2 cellular contexts compared by ENCODE assay signal in genomic region chr11:122285444-122285843, GRCh38.
TF ChIP-seq lines count a peak whose summit lies in the region.

No MANE protein-coding gene starts in this region.

TF ChIP-seq in SK-N-SH, 30 proteins besides CTCF, POLR2A, EP300 and RAD21 (continued from another document):
- no peak for TF ChIP-seq IRF3 (IDR thresholded peaks at IDR 0.05; ENCODE audit: low read depth, low read length)
- no peak for TF ChIP-seq REST (IDR thresholded peaks at IDR 0.05; ENCODE audit: low read depth, low read length)
- no peak for TF ChIP-seq USF2 (IDR thresholded peaks at IDR 0.05; ENCODE audit: borderline replicate concordance, low read depth, low read length)
- no peak for TF ChIP-seq RCOR1 (IDR thresholded peaks at IDR 0.05; ENCODE audit: low read length)
- no peak for TF ChIP-seq SIN3A (IDR thresholded peaks at IDR 0.05; ENCODE audit: borderline replicate concordance, low read depth, low read length)
- no peak for TF ChIP-seq MEF2A (IDR thresholded peaks at IDR 0.05; ENCODE audit: borderline replicate concordance, low read depth)
- no peak for TF ChIP-seq JUND (IDR thresholded peaks at IDR 0.05)
- TF ChIP-seq POLR2AphosphoS5 (IDR thresholded peaks at IDR 0.05; ENCODE audit: low read depth, low read length), result no peak
- no peak for TF ChIP-seq TCF12 (IDR thresholded peaks at IDR 0.05)

TF ChIP-seq in SK-N-SH treated with all-trans-retinoic acid at 6 μM for 48 hours, 23 proteins besides CTCF, POLR2A, EP300 and RAD21 (continued from another document):
- no peak for TF ChIP-seq ZNF8 (CRISPR knock-in tag; IDR thresholded peaks at IDR 0.05)
TF ChIP-seq in SK-N-SH treated with all-trans-retinoic acid at 6 μM for 48 hours: peak in this region for 0.
